ENCODE assay signal across 8 cellular contexts in the genomic region with DNA sequence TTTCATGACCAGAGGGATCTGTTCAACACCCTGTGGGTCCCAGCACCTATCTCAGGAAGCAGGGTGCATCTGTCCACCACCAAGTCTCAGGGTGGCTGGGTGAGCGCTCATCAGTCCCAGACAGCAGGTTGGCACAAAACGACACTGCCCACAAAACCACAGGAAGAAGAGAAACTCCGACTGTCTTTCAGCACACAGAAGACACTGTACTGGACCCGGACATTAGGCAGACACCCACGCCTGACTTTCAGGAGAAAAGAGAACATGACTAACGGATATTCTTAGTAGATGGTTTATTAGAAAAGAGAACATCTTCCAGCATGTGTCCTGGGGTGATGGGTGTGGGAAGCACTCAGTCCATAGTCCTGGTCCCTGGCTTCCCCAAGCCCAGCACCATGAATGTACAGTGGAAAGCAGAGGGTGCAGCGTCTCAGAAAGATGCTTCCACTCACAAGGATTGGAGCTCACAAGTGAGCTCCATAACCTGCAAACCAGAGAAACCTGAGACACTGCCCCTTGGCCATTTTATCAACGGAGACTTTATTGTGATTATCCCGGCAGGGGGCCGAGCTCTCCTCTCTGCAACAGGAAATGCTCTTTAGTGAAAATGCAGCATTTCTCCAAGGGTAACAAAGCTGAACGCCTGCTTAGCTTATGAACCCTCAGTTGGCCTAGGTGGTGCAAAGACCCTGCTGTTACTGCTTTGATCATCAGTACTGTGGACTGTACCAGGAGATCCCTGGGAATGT. TPM values are rescaled to one million over a fixed set of nuclear protein-coding genes. Genes with fewer than 3 reads are reported as not detected.
DNase-seq lines count a peak whose midpoint lies in the region; ATAC-seq, FAIRE-seq and TF ChIP-seq lines count a peak whose summit lies in the region.

No MANE protein-coding gene starts in this region.

- peaks cover 10% of the 10 kb centered on the region for H3K4me1 Mint-ChIP-seq in activated B cell treated with CpG ODN at 0.5 μM for 24 hours

- no peak for FAIRE-seq in D721Med (lab: Jason Lieb, UNC)

- CTCF ChIA-PET in activated B cell treated with CpG ODN at 0.5 μM for 24 hours (lab: Charles Lee), result interaction anchor here (1.1 to 3.4 kb wide), 5 partner anchors 51 to 107 kb away, joined by 3 to 18 read pairs (median 6); no protein-coding TSS in a partner anchor
- CTCF ChIA-PET in RWPE1 (lab: Yijun Ruan, JAX), result interaction anchor here (0.9 kb wide), 1 partner anchor 267 kb away, joined by 3 read pairs; no protein-coding TSS in a partner anchor

- DNase-seq in activated B cell treated with CpG ODN at 0.5 μM for 24 hours, result no peak
- peak; percentile 50 for DNase-seq in ecto neural progenitor cell (ENCODE audit: low spot score)
- DNase-seq in stimulated activated CD4-positive, alpha-beta T cell treated with anti-CD3 and anti-CD28 coated beads, Interleukin-4, amount 100 ng/mL, for 24 hours, result peak; percentile 74
- DNase-seq in RKO (ENCODE audit: low spot score), result no peak
- DNase-seq in D721Med (ENCODE audit: insufficient read length, low spot score), result no peak
- DNase-seq in RWPE1 (ENCODE audit: low spot score), result no peak

- intact Hi-C loops in activated B cell treated with CpG ODN at 0.5 μM for 24 hours (cut with micrococcal nuclease), result loop anchor here (10.0 kb wide), 1 partner anchor 1051 kb away; a partner anchor contains a TSS

- TF ChIP-seq CTCF in activated B cell treated with CpG ODN at 0.5 μM for 24 hours (IDR thresholded peaks at IDR 0.05), result no peak
- TF ChIP-seq CTCF in D721Med (IDR thresholded peaks at IDR 0.05; ENCODE audit: insufficient read depth, missing control alignments), result no peak
- TF ChIP-seq CTCF in RWPE1 (conservative IDR thresholded peaks at IDR 0.05; ENCODE audit: low read depth), result no peak

- H3K27me3 Mint-ChIP-seq in activated B cell treated with CpG ODN at 0.5 μM for 24 hours, result no peaks in the 10 kb centered on the region

- no peak overlapping the region for H3K27ac ChIP-seq in RWPE1

- POLR2A ChIA-PET in activated B cell treated with CpG ODN at 0.5 μM for 24 hours (lab: Charles Lee), result interaction anchor here (1.2 to 2.3 kb wide), 3 partner anchors 27 to 40 kb away, joined by 6 to 10 read pairs (median 6); no protein-coding TSS in a partner anchor
- POLR2A ChIA-PET in RWPE1 (lab: Yijun Ruan, JAX; ENCODE audit: low non-redundant PET), result no interaction called here

- peak overlapping the region; percentile 25 for H3K4me3 Mint-ChIP-seq in activated B cell treated with CpG ODN at 0.5 μM for 24 hours

- H3K27ac Mint-ChIP-seq in activated B cell treated with CpG ODN at 0.5 μM for 24 hours, result no peak overlapping the region

- no peaks in the 10 kb centered on the region for H3K9me3 Mint-ChIP-seq in activated B cell treated with CpG ODN at 0.5 μM for 24 hours

- H3K36me3 Mint-ChIP-seq in activated B cell treated with CpG ODN at 0.5 μM for 24 hours (ENCODE audit: low read depth), result no peaks in the 10 kb centered on the region

- ATAC-seq in GM19328 (IDR thresholded peaks at IDR 0.05; ENCODE audit: unreplicated experiment) (peak; percentile 43), HG03439 (IDR thresholded peaks at IDR 0.05; ENCODE audit: unreplicated experiment) (peak; percentile 39), activated B cell treated with CpG ODN at 0.5 μM for 24 hours (ENCODE audit: low read depth) (no peak)

RNA-seq across cellular contexts. Expression of a gene that starts 35.8 kb away (rescaled TPM):
- 7.0 and 8.5 TPM in 2 replicates for total RNA-seq in activated B cell treated with CpG ODN at 0.5 μM for 24 hours

RNA-seq across cellular contexts. Expression of a gene that starts 55.8 kb away (rescaled TPM):
- not detected in 2 replicates for total RNA-seq in activated B cell treated with CpG ODN at 0.5 μM for 24 hours

Comparison
In these comparisons a context has a peak if more than half of its experiments do, and no peak if none do; other contexts are left out.
1. DNase-seq: peak in ecto neural progenitor cell (single experiment) and stimulated activated CD4-positive, alpha-beta T cell treated with anti-CD3 and anti-CD28 coated beads, Interleukin-4, amount 100 ng/mL, for 24 hours (single experiment); none in activated B cell treated with CpG ODN at 0.5 μM for 24 hours (single experiment), RKO (single experiment), D721Med (single experiment) and RWPE1 (single experiment).